Comparison of ENCODE assay signal across 8 cellular contexts in genomic region chr6:41682497-41682961, GRCh38. TPM values are rescaled to one million over a fixed set of nuclear protein-coding genes. Genes with fewer than 3 reads are reported as not detected.
DNase-seq lines count a peak whose midpoint lies in the region; ATAC-seq and TF ChIP-seq lines count a peak whose summit lies in the region.

No MANE protein-coding gene starts in this region.

- no peak for TF ChIP-seq POLR2A in sigmoid colon (IDR thresholded peaks at IDR 0.05)

- CTCF ChIA-PET in PC-3 (lab: Charles Lee) = interaction anchor here (0.6 to 1.7 kb wide), 4 partner anchors 67 to 106 kb away, joined by 3 to 12 read pairs (median 8); no protein-coding TSS in a partner anchor

- H3K79me2 ChIP-seq in OCI-LY3 (ENCODE audit: low read length) (no peaks in the 10 kb centered on the region), PC-3 (ENCODE audit: low read length) (no peaks in the 10 kb centered on the region)

- H2AFZ ChIP-seq in OCI-LY3 (ENCODE audit: low read depth, low read length) (peak overlapping the region; percentile 44; the same call in 1 of the 2 replicates), PC-3 (ENCODE audit: low read length) (no peak overlapping the region)

- TF ChIP-seq CTCF in GM12865 (IDR thresholded peaks at IDR 0.05; ENCODE audit: insufficient read depth, low read depth, low read length, missing control alignments) (no peak), OCI-LY3 (IDR thresholded peaks at IDR 0.05; ENCODE audit: low read depth, low read length) (no peak), endodermal cell (conservative IDR thresholded peaks at IDR 0.05) (no peak), sigmoid colon (IDR thresholded peaks at IDR 0.05) (no peak), PC-3 (conservative IDR thresholded peaks at IDR 0.05; ENCODE audit: low read depth, low read length) (no peak)

- H3K27ac Mint-ChIP-seq in endodermal cell = peak overlapping the region; percentile 52

- H3K27me3 ChIP-seq in OCI-LY3 (ENCODE audit: low read depth, low read length) = no peaks in the 10 kb centered on the region
- H3K27me3 ChIP-seq in endodermal cell (ENCODE audit: control insufficient read depth, insufficient read depth, low read length, poor library complexity, severe bottlenecking) = no peaks in the 10 kb centered on the region
- no peaks in the 10 kb centered on the region for H3K27me3 ChIP-seq in sigmoid colon
- no peaks in the 10 kb centered on the region for H3K27me3 ChIP-seq in PC-3 (ENCODE audit: low read length)

- no peak for TF ChIP-seq EP300 in sigmoid colon (IDR thresholded peaks at IDR 0.05)

- H3K9ac ChIP-seq in OCI-LY3 (ENCODE audit: low read length) = peak overlapping the region; percentile 76
- H3K9ac ChIP-seq in endodermal cell (ENCODE audit: extremely low read depth, low read length, poor library complexity, severe bottlenecking) = no peak overlapping the region
- H3K9ac ChIP-seq in PC-3 (ENCODE audit: low read length) = no peak overlapping the region

- H3K9me3 Mint-ChIP-seq in endodermal cell = no peaks in the 10 kb centered on the region

- H3K4me3 ChIP-seq in GM12865 (ENCODE audit: low read depth, low read length) = no peak overlapping the region
- peak overlapping the region; percentile 73 for H3K4me3 ChIP-seq in OCI-LY3 (ENCODE audit: low read length)
- H3K4me3 ChIP-seq in endodermal cell (ENCODE audit: low read length) = no peak overlapping the region
- H3K4me3 ChIP-seq in sigmoid colon = peak overlapping the region in 3 of 4 donors; percentile 43 to 50 (median 49)
- no peak overlapping the region for H3K4me3 ChIP-seq in PC-3 (ENCODE audit: low read length)

- H4K20me1 ChIP-seq in OCI-LY3 (ENCODE audit: insufficient read depth, low read length) (no peaks in the 10 kb centered on the region; the same call in 1 of the 2 replicates), PC-3 (ENCODE audit: low read length) (no peaks in the 10 kb centered on the region)

- H3K4me1 Mint-ChIP-seq in endodermal cell = peaks cover 9% of the 10 kb centered on the region

- DNase-seq in GM12865 (ENCODE audit: low read depth) (peak; percentile 38), endodermal cell (peak; percentile 60), sigmoid colon (no peak), PC-3 (no peak), NAMALWA (ENCODE audit: low spot score) (no peak), DMS153 (lab: John Stamatoyannopoulos, UW) (no peak)

- H3K4me2 ChIP-seq in OCI-LY3 (ENCODE audit: low read length) (peak overlapping the region; percentile 81), PC-3 (ENCODE audit: low read length) (no peak overlapping the region)

- H3K27me3 Mint-ChIP-seq in endodermal cell (ENCODE audit: insufficient read depth) = peaks cover 13% of the 10 kb centered on the region

- BruUV-seq in PC-3 (replicated peaks; lab: Mats Ljungman, UMichigan) = no TSS peak

- no peaks in the 10 kb centered on the region for H3F3A ChIP-seq in PC-3 (ENCODE audit: low read length, unreplicated experiment)

- ATAC-seq in PC-3 = no peak
- no peak for ATAC-seq in GM21447 (IDR thresholded peaks at IDR 0.05; ENCODE audit: unreplicated experiment)

- intact Hi-C loops in sigmoid colon (cut with DNase I) = loop anchor here (1.0 to 5.0 kb wide), 3 partner anchors 220 to 313 kb away; no protein-coding TSS in a partner anchor
- intact Hi-C loops in PC-3 (cut with micrococcal nuclease) = loop anchor here (1.0 to 2.0 kb wide), 2 partner anchors 79 to 376 kb away; no protein-coding TSS in a partner anchor

- peak overlapping the region; percentile 43 for H3K4me3 Mint-ChIP-seq in endodermal cell

- POLR2A ChIA-PET in PC-3 (lab: Charles Lee; ENCODE audit: unreplicated experiment) = no interaction called here

- no peaks in the 10 kb centered on the region for H3K36me3 Mint-ChIP-seq in endodermal cell (ENCODE audit: low read depth)

- H3K9me3 ChIP-seq in OCI-LY3 (ENCODE audit: insufficient read depth, low read length) = no peaks in the 10 kb centered on the region
- no peaks in the 10 kb centered on the region for H3K9me3 ChIP-seq in endodermal cell (ENCODE audit: control insufficient read depth, low read length)
- no peaks in the 10 kb centered on the region for H3K9me3 ChIP-seq in sigmoid colon
- no peaks in the 10 kb centered on the region for H3K9me3 ChIP-seq in PC-3 (ENCODE audit: low read length)

- H3K27ac ChIP-seq in OCI-LY3 (ENCODE audit: low read length) (peak overlapping the region; percentile 63), endodermal cell (ENCODE audit: low read depth, low read length) (no peak overlapping the region), sigmoid colon (peak overlapping the region; percentile 57 to 70 (median 62)), PC-3 (ENCODE audit: low read length) (no peak overlapping the region)

- H3K36me3 ChIP-seq in OCI-LY3 (replicated peaks; ENCODE audit: low read depth, low read length) (peaks cover 27% of the 10 kb centered on the region), endodermal cell (ENCODE audit: control insufficient read depth, insufficient read depth, low read length) (no peaks in the 10 kb centered on the region), sigmoid colon (peaks cover 0 to 35% (median 19%) of the 10 kb centered on the region in 4 donors), PC-3 (ENCODE audit: low read depth, low read length) (no peaks in the 10 kb centered on the region)

- peaks cover 21% of the 10 kb centered on the region for H3K4me1 ChIP-seq in OCI-LY3 (ENCODE audit: low read length)
- no peaks in the 10 kb centered on the region for H3K4me1 ChIP-seq in endodermal cell (ENCODE audit: control insufficient read depth, insufficient read depth, low read length)
- H3K4me1 ChIP-seq in sigmoid colon = peaks cover 0 to 23% (median 22%) of the 10 kb centered on the region in 4 donors
- no peaks in the 10 kb centered on the region for H3K4me1 ChIP-seq in PC-3 (ENCODE audit: insufficient read depth, low read length)

- WGBS in endodermal cell (ENCODE audit: insufficient coverage in 1 of 2, insufficient read length in 1 of 2), 2 experiments = 80 to 93% methylated on average over 9 to 13 of the region's 13 CpGs
- WGBS in sigmoid colon, 2 donors = 49 to 57% methylated on average over 13 of the region's 13 CpGs

- H3K9me2 ChIP-seq in PC-3 (replicated peaks; ENCODE audit: low read length) = no peaks in the 10 kb centered on the region

RNA-seq across cellular contexts. Expression of gene MDFI, which starts 44.3 kb away (rescaled TPM):
- total RNA-seq in endodermal cell (10 to 100 TPM; 52.7 to 80.0 TPM), sigmoid colon (1 to 10 TPM; 2.9 to 8.6 (median 5.1) TPM), PC-3 (2014; rRNA removed) (96.4 and 113 TPM in 2 replicates)
- polyA plus RNA-seq in endodermal cell (2013, experiment 1 of 2) = 76.9 TPM
- polyA plus RNA-seq in endodermal cell (2013, experiment 2 of 2) = 84.7 TPM
- polyA plus RNA-seq in sigmoid colon = 1 to 10 TPM in 2 of 3 donors, under 1 TPM in 1; 0.69 to 7.7 (median 4.2) TPM

RNA-seq across cellular contexts. Expression of gene TFEB, which starts 52.9 kb away (rescaled TPM):
- total RNA-seq in endodermal cell (under 1 TPM in 1 of 2 donors, not detected in 1; 0.24 TPM), sigmoid colon (10 to 100 TPM; 21.0 to 28.5 (median 24.2) TPM), PC-3 (2014; rRNA removed) (4.2 and 5.5 TPM in 2 replicates)
- polyA plus RNA-seq in endodermal cell (2013, experiment 1 of 2) = 1.2 TPM
- 0.99 TPM for polyA plus RNA-seq in endodermal cell (2013, experiment 2 of 2)
- polyA plus RNA-seq in sigmoid colon = 10 to 100 TPM; 28.2 to 40.9 (median 34.0) TPM

Comparison
In these comparisons a context has a peak if more than half of its experiments do, and no peak if none do; other contexts are left out.
1. DNase-seq: peak in GM12865 (single experiment) and endodermal cell (single experiment); none in sigmoid colon (single experiment), PC-3 (single experiment), NAMALWA (single experiment) and DMS153 (single experiment).
2. H3K4me3 ChIP-seq: peak in OCI-LY3 (single experiment) and sigmoid colon (3 of 4); none in GM12865 (single experiment), endodermal cell (single experiment) and PC-3 (single experiment).
3. H3K27ac ChIP-seq: peak in OCI-LY3 (single experiment) and sigmoid colon (4 of 4); none in endodermal cell (single experiment) and PC-3 (single experiment).
4. RNA of gene MDFI, which starts 44.3 kb away (total RNA-seq): 96.4 to 113 TPM in PC-3 and 52.7 to 80.0 TPM in endodermal cell; 2.9 to 8.6 TPM in sigmoid colon; every median in the first group is over 4 times any median in the second.